14 cellular contexts compared by ENCODE assay signal in the genomic region with DNA sequence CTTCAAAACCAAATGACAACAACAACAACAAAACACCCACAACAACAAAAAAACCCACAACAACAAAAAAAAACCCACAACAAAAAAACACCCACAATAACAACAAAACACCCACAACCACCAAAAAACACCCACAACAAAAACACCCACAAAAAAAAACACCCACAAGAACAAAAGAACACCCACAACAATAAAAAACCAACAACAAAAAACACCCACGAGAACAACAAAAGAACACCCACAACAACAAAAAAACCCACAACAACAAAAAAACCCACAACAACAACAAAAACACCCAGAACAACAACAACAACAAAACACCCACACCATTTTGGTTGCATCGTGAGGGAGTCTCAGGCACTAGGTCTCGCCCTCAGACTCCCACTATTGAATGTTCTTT.
DNase-seq lines count a peak whose midpoint lies in the region; ATAC-seq and TF ChIP-seq lines count a peak whose summit lies in the region.
"Had no signal": no experiment of that assay in that cellular context is flagged by ENCODE, and none has a peak within 500 bp of the region (broad histone marks: within the 10 kb centered on the region; RNA-seq: fewer than 3 reads in every experiment).

No MANE protein-coding gene starts in this region.

- DNase-seq in natural killer cell (no peak), PC-9 (no peak), immature natural killer cell (no peak), HK-2 (ENCODE audit: unreplicated experiment) (no peak), DMS79 (lab: John Stamatoyannopoulos, UW) (no peak)
- no peak for DNase-seq in natural killer cell treated with Interleukin-12 subunit alpha and Interleukin-12 subunit beta and Interleukin-15 and Interleukin-18, amount 100 ng/mL, for 72 hours (ENCODE audit: low spot score)
- DNase-seq: BE2C; CD8-positive, alpha-beta T cell; COR-L47; DND-41; GDM1 had no signal

- CTCF ChIA-PET in PC-9 (lab: Charles Lee) = no interaction called here

- H3K9me3 ChIP-seq in PC-9 (ENCODE audit: insufficient read depth, low read depth) = no peaks in the 10 kb centered on the region
- H3K9me3 ChIP-seq: BE2C, HAP-1 had no signal

- H3K9me3 Mint-ChIP-seq in natural killer cell (peaks cover 0 to 2% of the 10 kb centered on the region in 2 donors), immature natural killer cell (peaks cover 0 to 2% (median 0%) of the 10 kb centered on the region in 6 donors)
- H3K9me3 Mint-ChIP-seq in natural killer cell treated with Interleukin-12 subunit alpha and Interleukin-12 subunit beta and Interleukin-15 and Interleukin-18, amount 100 ng/mL, for 72 hours = no peaks in the 10 kb centered on the region
- H3K9me3 Mint-ChIP-seq: CD8-positive, alpha-beta T cell had no signal

- H3K27me3 Mint-ChIP-seq in natural killer cell (ENCODE audit: low read depth in 2 of 2) (peaks cover 9 to 19% of the 10 kb centered on the region in 2 donors), immature natural killer cell (ENCODE audit: low read depth in 3 of 3) (peaks cover 7 to 17% (median 17%) of the 10 kb centered on the region in 3 donors)
- peaks cover 14 to 15% of the 10 kb centered on the region in 2 donors for H3K27me3 Mint-ChIP-seq in natural killer cell treated with Interleukin-12 subunit alpha and Interleukin-12 subunit beta and Interleukin-15 and Interleukin-18, amount 100 ng/mL, for 72 hours

- H3K36me3 Mint-ChIP-seq in natural killer cell (no peaks in the 10 kb centered on the region), immature natural killer cell (no peaks in the 10 kb centered on the region)
- no peaks in the 10 kb centered on the region for H3K36me3 Mint-ChIP-seq in natural killer cell treated with Interleukin-12 subunit alpha and Interleukin-12 subunit beta and Interleukin-15 and Interleukin-18, amount 100 ng/mL, for 72 hours
- H3K36me3 Mint-ChIP-seq: CD14-positive monocyte; CD8-positive, alpha-beta T cell had no signal

- H3K4me1 ChIP-seq in PC-9 (replicated peaks; ENCODE audit: insufficient read depth) = peaks cover 68% of the 10 kb centered on the region
- H3K4me1 ChIP-seq: BE2C, HAP-1 had no signal

- H3K27ac Mint-ChIP-seq in natural killer cell (peak overlapping the region; percentile 10 to 24), immature natural killer cell (peak overlapping the region; percentile 18 to 91 (median 64))
- peak overlapping the region in 1 of 2 donors; percentile 9 for H3K27ac Mint-ChIP-seq in natural killer cell treated with Interleukin-12 subunit alpha and Interleukin-12 subunit beta and Interleukin-15 and Interleukin-18, amount 100 ng/mL, for 72 hours
- H3K27ac Mint-ChIP-seq: CD14-positive monocyte; CD8-positive, alpha-beta T cell had no signal

- H3K4me1 Mint-ChIP-seq in natural killer cell (peaks cover 10 to 19% of the 10 kb centered on the region in 2 donors), immature natural killer cell (peaks cover 0 to 6% of the 10 kb centered on the region in 2 donors)
- peaks cover 6% of the 10 kb centered on the region in 2 donors for H3K4me1 Mint-ChIP-seq in natural killer cell treated with Interleukin-12 subunit alpha and Interleukin-12 subunit beta and Interleukin-15 and Interleukin-18, amount 100 ng/mL, for 72 hours (ENCODE audit: low read depth in 2 of 2)
- H3K4me1 Mint-ChIP-seq: CD14-positive monocyte had no signal

- intact Hi-C loops in natural killer cell (cut with micrococcal nuclease) = no loop called here
- intact Hi-C loops in PC-9 (cut with micrococcal nuclease; ENCODE audit: unreplicated experiment) = no loop called here

- BruUV-seq in PC-9 (replicated peaks; lab: Mats Ljungman, UMichigan) = no TSS peak

- no peak overlapping the region for H2AFZ ChIP-seq in PC-9

- H3F3A ChIP-seq in PC-9 (ENCODE audit: insufficient read depth, low read depth) = peaks cover 23% of the 10 kb centered on the region

- H3K4me2 ChIP-seq in PC-9 = no peak overlapping the region

- peak overlapping the region; percentile 80; the same call in 1 of the 2 replicates for H3K27ac ChIP-seq in PC-9

- no peaks in the 10 kb centered on the region for H3K79me2 ChIP-seq in PC-9 (ENCODE audit: low read depth)

- TF ChIP-seq CTCF in natural killer cell (IDR thresholded peaks at IDR 0.05) = no peak
- no peak for TF ChIP-seq CTCF in PC-9 (conservative IDR thresholded peaks at IDR 0.05)

- no peak overlapping the region for H3K4me3 Mint-ChIP-seq in natural killer cell
- no peak overlapping the region for H3K4me3 Mint-ChIP-seq in natural killer cell treated with Interleukin-12 subunit alpha and Interleukin-12 subunit beta and Interleukin-15 and Interleukin-18, amount 100 ng/mL, for 72 hours
- H3K4me3 Mint-ChIP-seq in immature natural killer cell = peak overlapping the region in 3 of 5 donors; percentile 0 to 67 (median 39)
- H3K4me3 Mint-ChIP-seq: CD14-positive monocyte; CD8-positive, alpha-beta T cell had no signal

- ATAC-seq in natural killer cell (no peak), HG03432 (IDR thresholded peaks at IDR 0.05; ENCODE audit: unreplicated experiment) (no peak)
- ATAC-seq in natural killer cell treated with Interleukin-12 subunit alpha and Interleukin-12 subunit beta and Interleukin-15 and Interleukin-18, amount 100 ng/mL, for 72 hours = no peak
- ATAC-seq: CD8-positive, alpha-beta T cell had no signal

- H4K20me1 ChIP-seq in PC-9 (ENCODE audit: insufficient read depth) = no peaks in the 10 kb centered on the region

- H3K36me3 ChIP-seq in PC-9 (ENCODE audit: low read depth) = no peaks in the 10 kb centered on the region
- H3K36me3 ChIP-seq: BE2C, HAP-1 had no signal

- POLR2A ChIA-PET in PC-9 (lab: Charles Lee; ENCODE audit: unreplicated experiment) = no interaction called here

- H3K4me3 ChIP-seq in PC-9 = no peak overlapping the region
- H3K4me3 ChIP-seq: HAP-1 had no signal

- H3K27me3 ChIP-seq in PC-9 (ENCODE audit: insufficient read depth, low read depth) = no peaks in the 10 kb centered on the region
- H3K27me3 ChIP-seq: BE2C had no signal

- no peaks in the 10 kb centered on the region for H3K9me2 ChIP-seq in PC-9 (ENCODE audit: insufficient read depth)

Comparison
In these comparisons a context has a peak if more than half of its experiments do, and no peak if none do; other contexts are left out.
1. H3K4me3 Mint-ChIP-seq: peak in immature natural killer cell (3 of 5); none in natural killer cell (single experiment) and natural killer cell treated with Interleukin-12 subunit alpha and Interleukin-12 subunit beta and Interleukin-15 and Interleukin-18, amount 100 ng/mL, for 72 hours (single experiment).